8 cellular contexts compared by ENCODE assay signal in the genomic region with DNA sequence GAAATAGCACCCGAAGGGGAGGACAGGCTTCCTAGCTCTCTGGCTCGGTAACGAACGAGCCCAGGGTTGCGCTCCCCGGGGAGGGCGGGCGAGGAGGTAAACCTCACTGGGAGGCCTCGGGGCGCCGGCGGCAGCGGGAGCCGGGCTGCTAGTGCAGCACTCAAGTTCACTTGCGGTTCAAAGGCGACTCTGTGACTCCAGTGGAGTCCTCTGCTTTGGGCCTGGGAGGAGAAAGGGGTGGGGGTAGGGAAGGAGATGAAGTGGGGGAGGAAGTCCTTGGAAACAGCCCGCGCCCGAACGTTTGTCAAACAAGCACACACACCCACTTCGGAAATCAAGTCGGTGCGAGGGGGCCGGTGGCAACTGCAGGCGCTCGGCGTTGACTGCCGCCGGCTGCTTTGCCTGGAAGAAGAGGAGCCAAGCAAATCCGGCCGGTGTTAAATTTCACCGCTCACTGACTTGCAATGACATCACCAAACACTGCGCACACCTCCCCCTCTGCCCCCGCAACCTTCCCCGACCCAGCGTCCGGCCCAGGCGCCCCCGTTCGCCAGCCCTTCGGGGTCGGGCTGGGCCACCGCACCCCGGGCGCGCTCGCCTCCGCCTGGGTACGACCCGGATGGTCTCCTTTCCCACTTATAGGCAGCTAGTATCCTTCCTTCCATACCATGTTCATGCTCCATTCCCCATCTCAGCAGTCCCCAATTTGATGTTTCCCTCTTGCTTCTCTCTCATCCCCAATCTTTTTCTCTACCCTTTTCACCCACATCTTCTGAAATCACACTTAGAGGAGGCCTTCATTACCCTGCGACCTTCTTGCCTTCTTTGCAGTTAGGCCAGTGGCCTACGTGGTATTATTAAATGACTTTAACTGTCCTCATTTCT. TPM values are rescaled to one million over a fixed set of nuclear protein-coding genes. Genes with fewer than 3 reads are reported as not detected.
A peak's percentile ranks its signal among the peaks of the same experiment; 100 is the strongest.
DNase-seq lines count a peak whose midpoint lies in the region; ATAC-seq and TF ChIP-seq lines count a peak whose summit lies in the region.

A gene (minus strand): TSS at position 202 of the 885 bp plus-strand sequence. CDS start 376 bp downstream, outside the sequence.

- ATAC-seq in HG03457 (IDR thresholded peaks at IDR 0.05; ENCODE audit: unreplicated experiment) = no peak

- H3K4me3 ChIP-seq in epithelial cell of proximal tubule (ENCODE audit: low read depth, low read length) (peak within 1 kb of the TSS; percentile 44), mononuclear cell (ENCODE audit: low read length) (peak within 1 kb of the TSS; percentile 33), urinary bladder (ENCODE audit: low read depth, low read length) (peak within 1 kb of the TSS; percentile 35)

- DNase-seq in activated CD8-positive, alpha-beta memory T cell treated with anti-CD3 and anti-CD28 coated beads, Interleukin-2, amount 50 U/mL, for 48 hours = peak; percentile 55
- no peak for DNase-seq in activated CD8-positive, alpha-beta memory T cell treated with anti-CD3 and anti-CD28 coated beads, Interleukin-2, amount 50 U/mL, for 4 hours
- DNase-seq in NOMO-1 treated with dmso at 0.1 percent for 144 hours (lab: John Stamatoyannopoulos, UW; ENCODE audit: unreplicated experiment) (peak; percentile 69), epithelial cell of proximal tubule (ENCODE audit: low read depth) (no peak), SW 1271 (lab: John Stamatoyannopoulos, UW) (no peak)

- no peaks in the 10 kb centered on the region for H3K36me3 ChIP-seq in urinary bladder (ENCODE audit: insufficient read depth)

- peaks cover 42% of the 10 kb centered on the region for H3K4me1 ChIP-seq in mononuclear cell (ENCODE audit: insufficient read depth, low read length)
- H3K4me1 ChIP-seq in urinary bladder (ENCODE audit: insufficient read depth) = no peaks in the 10 kb centered on the region

- H3K27me3 ChIP-seq in mononuclear cell (ENCODE audit: insufficient read depth, low read length) = peaks cover 17% of the 10 kb centered on the region

- WGBS in urinary bladder = 13% methylated on average over 52 of the region's 52 CpGs

- H3K27ac ChIP-seq in urinary bladder (ENCODE audit: low read depth) = peak within 1 kb of the TSS; percentile 84

- H3K9me3 ChIP-seq in mononuclear cell (ENCODE audit: low read depth, low read length) = no peaks in the 10 kb centered on the region

- TF ChIP-seq CTCF in epithelial cell of proximal tubule (conservative IDR thresholded peaks at IDR 0.05; ENCODE audit: low read depth, low read length) = no peak

RNA-seq across cellular contexts. Expression of the gene that starts here (rescaled TPM):
- total RNA-seq in epithelial cell of proximal tubule = 0.06 and 0.07 TPM in 2 replicates
- 0.84 TPM for total RNA-seq in mononuclear cell
- total RNA-seq in urinary bladder = 13.7 TPM
- polyA plus RNA-seq in urinary bladder = 5.2 TPM

Comparison
In these comparisons a context has a peak if more than half of its experiments do, and no peak if none do; other contexts are left out.
1. DNase-seq: peak in activated CD8-positive, alpha-beta memory T cell treated with anti-CD3 and anti-CD28 coated beads, Interleukin-2, amount 50 U/mL, for 48 hours (single experiment) and NOMO-1 treated with dmso at 0.1 percent for 144 hours (single experiment); none in activated CD8-positive, alpha-beta memory T cell treated with anti-CD3 and anti-CD28 coated beads, Interleukin-2, amount 50 U/mL, for 4 hours (single experiment), epithelial cell of proximal tubule (single experiment) and SW 1271 (0 of 2).
2. Peak in every context shown above with its lines, with median percentiles within 50 percentile points of each other: H3K4me3 ChIP-seq.